Comparison of ENCODE assay signal across 8 cellular contexts in the genomic region with DNA sequence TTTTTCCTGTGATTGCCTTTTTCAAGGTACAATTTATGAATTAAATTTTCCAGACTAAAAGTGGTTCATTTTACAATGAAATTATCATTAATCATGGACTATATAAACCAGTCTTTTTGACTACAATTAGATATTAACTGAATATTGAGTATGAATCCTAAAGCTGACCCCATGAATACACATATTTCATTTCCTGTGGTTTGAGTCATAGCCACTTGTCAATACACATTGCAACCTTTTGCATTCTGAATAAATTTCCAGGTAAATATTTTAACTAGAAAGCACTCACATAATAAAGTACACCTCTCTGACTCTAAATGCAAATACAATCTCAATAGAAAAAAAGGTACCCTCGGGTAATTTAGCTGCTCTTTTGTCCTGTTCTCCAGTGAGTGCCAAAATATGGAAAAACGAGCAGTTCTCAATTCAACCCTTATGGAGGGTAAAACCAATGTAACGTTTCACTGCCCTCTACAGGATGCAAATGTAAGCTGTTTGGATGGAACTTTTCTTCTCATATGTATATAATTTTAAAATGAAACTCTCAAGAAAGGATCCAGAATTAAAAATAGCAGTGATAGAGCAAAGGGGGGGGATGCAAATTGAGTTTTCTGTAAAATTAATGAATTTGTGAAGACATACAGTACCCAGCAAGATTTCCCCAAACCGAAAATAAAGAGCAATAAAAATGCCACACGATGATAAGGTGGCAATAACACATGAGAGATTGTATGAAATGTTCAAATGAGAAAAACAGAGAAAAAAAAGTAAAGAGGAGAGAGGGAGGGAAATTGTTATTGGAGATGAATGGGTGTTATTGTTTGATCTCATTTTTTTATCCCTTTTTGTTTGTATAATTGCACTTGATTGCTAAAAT.
DNase-seq lines count a peak whose midpoint lies in the region; ATAC-seq and TF ChIP-seq lines count a peak whose summit lies in the region.

No MANE protein-coding gene starts in this region.

- H3K27ac ChIP-seq in RWPE1 (no peak overlapping the region), foreskin keratinocyte (no peak overlapping the region), upper lobe of right lung (no peak overlapping the region)

- H3K4me1 ChIP-seq in foreskin keratinocyte (peaks cover 8% of the 10 kb centered on the region), upper lobe of right lung (no peaks in the 10 kb centered on the region)

- DNase-seq in COLO668 (lab: John Stamatoyannopoulos, UW; ENCODE audit: unreplicated experiment) (peak; percentile 20), Kasumi-1 (lab: John Stamatoyannopoulos, UW) (peak; percentile 53 to 82), RWPE1 (ENCODE audit: low spot score) (peak; percentile 13), foreskin keratinocyte (peak; percentile 16 to 60), upper lobe of right lung (no peak), ureter (ENCODE audit: low spot score) (no peak)

- CTCF ChIA-PET in RWPE1 (lab: Yijun Ruan, JAX) = interaction anchor here (0.5 to 0.6 kb wide), 3 partner anchors 10 to 1181 kb away, joined by 3 to 4 read pairs (median 3); no protein-coding TSS in a partner anchor

- H3K9me3 ChIP-seq in upper lobe of right lung = no peaks in the 10 kb centered on the region

- POLR2A ChIA-PET in RWPE1 (lab: Yijun Ruan, JAX; ENCODE audit: low non-redundant PET) = no interaction called here

- no peaks in the 10 kb centered on the region for H3K36me3 ChIP-seq in upper lobe of right lung

- no peak overlapping the region for H3K4me3 ChIP-seq in upper lobe of right lung

- TF ChIP-seq CTCF in RWPE1 (conservative IDR thresholded peaks at IDR 0.05; ENCODE audit: low read depth) (peak; percentile 78), foreskin keratinocyte (conservative IDR thresholded peaks at IDR 0.05) (peak; percentile 84), upper lobe of right lung (IDR thresholded peaks at IDR 0.05) (peak; percentile 51)

- no peaks in the 10 kb centered on the region for H3K27me3 ChIP-seq in foreskin keratinocyte
- no peaks in the 10 kb centered on the region for H3K27me3 ChIP-seq in upper lobe of right lung

- intact Hi-C loops in upper lobe of right lung (cut with DNase I) = no loop called here

- peak; percentile 78 for ATAC-seq in foreskin keratinocyte
- no peak for ATAC-seq in upper lobe of right lung
- no peak for ATAC-seq in GM19395 (IDR thresholded peaks at IDR 0.05; ENCODE audit: unreplicated experiment)
- ATAC-seq in GM18511 (IDR thresholded peaks at IDR 0.05; ENCODE audit: unreplicated experiment) = no peak

Comparison
In these comparisons a context has a peak if more than half of its experiments do, and no peak if none do; other contexts are left out.
1. DNase-seq: peak in COLO668 (single experiment), Kasumi-1 (2 of 2), RWPE1 (single experiment) and foreskin keratinocyte (2 of 2); none in upper lobe of right lung (single experiment) and ureter (single experiment).
2. Peak in every context shown above with its lines, with median percentiles within 50 percentile points of each other: CTCF ChIP-seq.